Comparison of ENCODE assay signal across 29 cellular contexts in genomic region chr1:112634367-112634766, GRCh38. TPM values are rescaled to one million over a fixed set of nuclear protein-coding genes. Genes with fewer than 3 reads are reported as not detected.
DNase-seq lines count a peak whose midpoint lies in the region; ATAC-seq and TF ChIP-seq lines count a peak whose summit lies in the region.
"Had no signal": no experiment of that assay in that cellular context is flagged by ENCODE, and none has a peak within 500 bp of the region (broad histone marks: within the 10 kb centered on the region; RNA-seq: fewer than 3 reads in every experiment).

No MANE protein-coding gene starts in this region.

- H3K4me3 Mint-ChIP-seq in activated CD4-positive, alpha-beta T cell treated with anti-CD3 and anti-CD28 coated beads, Interleukin-2, amount 10 ng/mL, durations not matched to agents 24 days and 14 days: no peak overlapping the region
- H3K4me3 Mint-ChIP-seq: brain had no signal

- BruUV-seq in Panc1 (replicated peaks; lab: Mats Ljungman, UMichigan): no TSS peak

- peaks cover 97% of the 10 kb centered on the region for H3K79me2 ChIP-seq in ACC112 (ENCODE audit: control insufficient read depth, insufficient read depth, low read length, unreplicated experiment)

- in situ Hi-C loops in Panc1 (cut with HindIII; ENCODE audit: low pct_unique_long_range_greater_than_20kb, low sequenced_read_pairs): no loop called here

- no peaks in the 10 kb centered on the region for H3K9me3 ChIP-seq in HEK293 (ENCODE audit: control insufficient read depth, insufficient read depth, low read depth, low read length)
- H3K9me3 ChIP-seq in Panc1 (ENCODE audit: control insufficient read depth, insufficient read depth, low read depth, low read length): no peaks in the 10 kb centered on the region
- H3K9me3 ChIP-seq in adrenal gland (replicated peaks in 1 of 3): no peaks in the 10 kb centered on the region
- H3K9me3 ChIP-seq: A549, BE2C, Caco-2, ovary, Peyer's patch, tibial artery had no signal

- no peak for TF ChIP-seq POLR2A in adrenal gland (IDR thresholded peaks at IDR 0.05)

- POLR2A ChIA-PET in HEK293 (lab: Yijun Ruan, JAX) (no interaction called here), Panc1 (lab: Charles Lee) (interaction anchor here (0.6 kb wide), 1 partner anchor 571 kb away, joined by 3 read pairs; no protein-coding TSS in a partner anchor)

- no peak for DNase-seq in Panc1 (ENCODE audit: low read depth, low spot score)
- no peak for DNase-seq in epithelial cell of prostate (ENCODE audit: low read depth, low spot score)
- DNase-seq in adrenal gland: no peak
- DNase-seq in GM10266 (ENCODE audit: extremely low spot score): no peak
- no peak for DNase-seq in activated CD4-positive, alpha-beta T cell treated with anti-CD3 and anti-CD28 coated beads, Interleukin-2, amount 10 ng/mL, durations not matched to agents 24 days and 14 days
- DNase-seq: activated CD4-positive, alpha-beta memory T cell treated with anti-CD3 and anti-CD28 coated beads for 36 hours; activated CD8-positive, alpha-beta memory T cell treated with anti-CD3 and anti-CD28 coated beads, Interleukin-2, amount 50 U/mL, for 48 hours; BE2C; Caco-2; DMS79; GF-D8; GOT3; kidney; naive thymus-derived CD8-positive, alpha-beta T cell; NCI-H1694; NCI-H510A; NK-92 treated with Interleukin-12 subunit alpha and Interleukin-12 subunit beta, amount 100 ng/mL, for 24 hours; ovary; Peyer's patch; stimulated activated CD8-positive, alpha-beta memory T cell treated with anti-CD3 and anti-CD28 coated beads, Interleukin-4, amount 100 ng/mL, for 48 hours; T-cell; tibial artery had no signal

- TF ChIP-seq CTCF in HEK293 (tag by site-specific recombination; IDR thresholded peaks at IDR 0.05) (no peak), Panc1 (IDR thresholded peaks at IDR 0.05) (no peak), adrenal gland (IDR thresholded peaks at IDR 0.05) (no peak), GM10266 (IDR thresholded peaks at IDR 0.05; ENCODE audit: control insufficient read depth, insufficient read depth, low read depth, missing control alignments) (no peak)

- H3K4me1 Mint-ChIP-seq in activated CD4-positive, alpha-beta T cell treated with anti-CD3 and anti-CD28 coated beads, Interleukin-2, amount 10 ng/mL, durations not matched to agents 24 days and 14 days: peaks cover 51% of the 10 kb centered on the region

- H3K36me3 ChIP-seq in ACC112 (ENCODE audit: insufficient read depth, low read length): peaks cover 13% of the 10 kb centered on the region
- peaks cover 0 to 8% of the 10 kb centered on the region in 2 experiments; a peak in 2 of 3 replicates for H3K36me3 ChIP-seq in HEK293 (ENCODE audit: control insufficient read depth in 2 of 2, insufficient read depth in 1 of 2, low read length in 2 of 2)
- H3K36me3 ChIP-seq in Panc1 (ENCODE audit: control insufficient read depth, insufficient read depth, low read length): no peaks in the 10 kb centered on the region; the same call in 1 of the 2 replicates
- no peaks in the 10 kb centered on the region for H3K36me3 ChIP-seq in adrenal gland (replicated peaks in 1 of 2)
- H3K36me3 ChIP-seq: ovary, Peyer's patch had no signal

- H3K4me1 ChIP-seq in ACC112 (ENCODE audit: control insufficient read depth, insufficient read depth, low read length, unreplicated experiment) (peaks cover 45% of the 10 kb centered on the region), HEK293 (ENCODE audit: control insufficient read depth, insufficient read depth, low read length) (peaks cover 34% of the 10 kb centered on the region), Panc1 (ENCODE audit: control insufficient read depth, insufficient read depth, low read length) (peaks cover 33% of the 10 kb centered on the region), adrenal gland (replicated peaks in 1 of 2) (peaks cover 20 to 59% of the 10 kb centered on the region in 2 donors)

- H3K27me3 Mint-ChIP-seq in activated CD4-positive, alpha-beta T cell treated with anti-CD3 and anti-CD28 coated beads, Interleukin-2, amount 10 ng/mL, durations not matched to agents 24 days and 14 days: no peaks in the 10 kb centered on the region
- H3K27me3 Mint-ChIP-seq: activated CD4-positive, alpha-beta memory T cell treated with anti-CD3 and anti-CD28 coated beads for 36 hours; brain; naive thymus-derived CD8-positive, alpha-beta T cell; T-cell had no signal

- intact Hi-C loops in Panc1 (cut with micrococcal nuclease; ENCODE audit: unreplicated experiment): no loop called here
- intact Hi-C loops in adrenal gland (cut with DNase I): no loop called here
- intact Hi-C loops in activated CD4-positive, alpha-beta T cell treated with anti-CD3 and anti-CD28 coated beads, Interleukin-2, amount 10 ng/mL, durations not matched to agents 24 days and 14 days (cut with micrococcal nuclease): no loop called here

- H3K27me3 ChIP-seq in ACC112 (ENCODE audit: insufficient read depth, low read length) (no peaks in the 10 kb centered on the region), Panc1 (ENCODE audit: control insufficient read depth, insufficient read depth, low read length) (no peaks in the 10 kb centered on the region), adrenal gland (no peaks in the 10 kb centered on the region)
- H3K27me3 ChIP-seq: BE2C, ovary, Peyer's patch, tibial artery had no signal

- peaks cover 40% of the 10 kb centered on the region for H3K36me3 Mint-ChIP-seq in activated CD4-positive, alpha-beta T cell treated with anti-CD3 and anti-CD28 coated beads, Interleukin-2, amount 10 ng/mL, durations not matched to agents 24 days and 14 days (ENCODE audit: low read depth)

- H3K27ac ChIP-seq in ACC112 (ENCODE audit: low read depth, low read length) (peak overlapping the region; percentile 90), HEK293 (ENCODE audit: extremely low read depth, low read depth, low read length) (no peak overlapping the region), Panc1 (ENCODE audit: low read length) (peak overlapping the region; percentile 83), epithelial cell of prostate (peak overlapping the region; percentile 79), adrenal gland (no peak overlapping the region)
- H3K27ac ChIP-seq: ovary, Peyer's patch, skin epidermis, tibial artery had no signal

- no peak overlapping the region for H2AFZ ChIP-seq in ACC112 (ENCODE audit: low read length, unreplicated experiment)

- H3K4me3 ChIP-seq in ACC112 (ENCODE audit: low read depth, low read length) (no peak overlapping the region), HEK293 (ENCODE audit: low read depth, low read length) (no peak overlapping the region), Panc1 (ENCODE audit: low read depth in 2 of 2, low read length in 2 of 2) (no peak overlapping the region), adrenal gland (no peak overlapping the region)
- H3K4me3 ChIP-seq: A549, ovary, Peyer's patch, skin epidermis, tibial artery had no signal

- H3K27ac Mint-ChIP-seq in activated CD4-positive, alpha-beta T cell treated with anti-CD3 and anti-CD28 coated beads, Interleukin-2, amount 10 ng/mL, durations not matched to agents 24 days and 14 days: no peak overlapping the region
- H3K27ac Mint-ChIP-seq: activated CD4-positive, alpha-beta memory T cell treated with anti-CD3 and anti-CD28 coated beads for 36 hours had no signal

- peaks cover under 1% of the 10 kb centered on the region for H3K9me3 Mint-ChIP-seq in activated CD4-positive, alpha-beta T cell treated with anti-CD3 and anti-CD28 coated beads, Interleukin-2, amount 10 ng/mL, durations not matched to agents 24 days and 14 days
- H3K9me3 Mint-ChIP-seq: activated CD4-positive, alpha-beta memory T cell treated with anti-CD3 and anti-CD28 coated beads for 36 hours; naive thymus-derived CD8-positive, alpha-beta T cell; T-cell had no signal

- CTCF ChIA-PET in HEK293 (lab: Yijun Ruan, JAX) (interaction anchor here (0.6 to 1.4 kb wide), 3 partner anchors 20 to 70 kb away, joined by 3 to 5 read pairs (median 3); no protein-coding TSS in a partner anchor), Panc1 (lab: Charles Lee) (no interaction called here)

- ATAC-seq in Panc1 (no peak), GM18498 (IDR thresholded peaks at IDR 0.05; ENCODE audit: unreplicated experiment) (no peak)
- ATAC-seq: A549; activated CD4-positive, CD25-positive, alpha-beta regulatory T cell treated with anti-CD3 and anti-CD28 coated beads, Interleukin-2, amount 50 U/mL, for 24 hours; naive thymus-derived CD8-positive, alpha-beta T cell; T-cell had no signal

TF ChIP-seq in HEK293, 187 proteins besides CTCF, POLR2A, EP300 and RAD21 (continues in another document):
- no peak for TF ChIP-seq ZFHX2 (tag by site-specific recombination; conservative IDR thresholded peaks at IDR 0.05)
- TF ChIP-seq ZFP3 (tag by site-specific recombination; IDR thresholded peaks at IDR 0.05; ENCODE audit: low read depth): no peak
- TF ChIP-seq ZNF155 (tag by site-specific recombination; IDR thresholded peaks at IDR 0.05): no peak
- TF ChIP-seq ZNF670 (tag by site-specific recombination; IDR thresholded peaks at IDR 0.05; ENCODE audit: low read depth): no peak

RNA-seq across cellular contexts. Expression of gene CAPZA1, which starts 14.7 kb away (rescaled TPM):
- total RNA-seq in Panc1 (2021; ENCODE audit: unreplicated experiment) (128 TPM), adrenal gland (100 to 1,000 TPM in 3 of 8 donors, 10 to 100 TPM in 5; 65.2 to 129 (median 94.0) TPM)
- polyA plus RNA-seq in Panc1 (2012; ENCODE audit: insufficient read length): 101 TPM
- polyA plus RNA-seq in adrenal gland: 100 to 1,000 TPM in 1 of 3 donors, 10 to 100 TPM in 2; 60.1 to 120 (median 64.0) TPM
- 241 and 250 TPM in 2 replicates for total RNA-seq in activated CD4-positive, alpha-beta T cell treated with anti-CD3 and anti-CD28 coated beads, Interleukin-2, amount 10 ng/mL, durations not matched to agents 24 days and 14 days

RNA-seq across cellular contexts. Expression of gene ST7L, which starts 15.4 kb away (rescaled TPM):
- total RNA-seq in Panc1 (2021; ENCODE audit: unreplicated experiment) (13.4 TPM), adrenal gland (10 to 100 TPM; 14.0 to 35.3 (median 22.7) TPM)
- polyA plus RNA-seq in Panc1 (2012; ENCODE audit: insufficient read length): 12.6 TPM
- polyA plus RNA-seq in adrenal gland: 10 to 100 TPM; 16.4 to 30.7 (median 18.0) TPM
- 13.8 and 16.6 TPM in 2 replicates for total RNA-seq in activated CD4-positive, alpha-beta T cell treated with anti-CD3 and anti-CD28 coated beads, Interleukin-2, amount 10 ng/mL, durations not matched to agents 24 days and 14 days

RNA-seq across cellular contexts. Expression of gene MOV10, which starts 40.1 kb away (rescaled TPM):
- 106 TPM for total RNA-seq in Panc1 (2021; ENCODE audit: unreplicated experiment)
- 88.0 TPM for polyA plus RNA-seq in Panc1 (2012; ENCODE audit: insufficient read length)
- 10 to 100 TPM; 39.1 to 86.7 (median 58.1) TPM for total RNA-seq in adrenal gland
- polyA plus RNA-seq in adrenal gland: 100 to 1,000 TPM in 2 of 3 donors, 10 to 100 TPM in 1; 43.7 to 372 (median 242) TPM
- total RNA-seq in activated CD4-positive, alpha-beta T cell treated with anti-CD3 and anti-CD28 coated beads, Interleukin-2, amount 10 ng/mL, durations not matched to agents 24 days and 14 days: 70.7 and 76.7 TPM in 2 replicates

Comparison
In these comparisons a context has a peak if more than half of its experiments do, and no peak if none do; other contexts are left out.
1. H3K27ac ChIP-seq: peak in ACC112 (single experiment), Panc1 (single experiment) and epithelial cell of prostate (single experiment); none in HEK293 (single experiment) and adrenal gland (0 of 5).